Comparison of ENCODE assay signal across 2 cellular contexts in the genomic region with DNA sequence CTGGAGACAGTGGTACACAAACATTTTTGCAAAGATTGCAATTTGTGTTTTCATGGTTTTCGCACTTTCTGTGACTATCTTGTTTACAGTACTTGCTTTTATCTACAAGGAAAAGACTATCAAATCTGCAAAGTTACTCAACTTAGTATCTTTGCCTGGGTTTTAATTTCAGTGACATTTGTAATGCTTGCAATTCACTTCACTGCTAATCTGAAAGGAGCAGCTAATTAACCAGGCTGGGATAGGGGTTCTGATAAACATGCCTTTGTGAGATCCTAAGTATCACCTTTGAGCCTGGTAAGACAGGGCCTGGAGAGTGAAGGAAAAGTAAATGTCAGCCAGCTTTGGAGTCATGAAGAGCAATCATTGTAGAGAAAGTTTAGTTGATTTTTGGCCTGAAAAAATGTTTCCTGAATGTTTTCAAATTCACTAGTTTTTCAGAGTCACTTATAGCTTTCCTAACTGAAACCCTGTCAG.
TF ChIP-seq lines count a peak whose summit lies in the region.

No MANE protein-coding gene starts in this region.

TF ChIP-seq in GM23338, 12 proteins besides CTCF, POLR2A, EP300 and RAD21:
- TF ChIP-seq POLR2AphosphoS5 (IDR thresholded peaks at IDR 0.05; ENCODE audit: low read depth) (no peak), EZH2 (IDR thresholded peaks at IDR 0.05; ENCODE audit: low read depth, unreplicated experiment) (no peak), NANOG (IDR thresholded peaks at IDR 0.05; ENCODE audit: borderline replicate concordance) (no peak), ZNF114 (CRISPR knock-in tag; IDR thresholded peaks at IDR 0.05) (no peak)
- TF ChIP-seq, protein P1, sequence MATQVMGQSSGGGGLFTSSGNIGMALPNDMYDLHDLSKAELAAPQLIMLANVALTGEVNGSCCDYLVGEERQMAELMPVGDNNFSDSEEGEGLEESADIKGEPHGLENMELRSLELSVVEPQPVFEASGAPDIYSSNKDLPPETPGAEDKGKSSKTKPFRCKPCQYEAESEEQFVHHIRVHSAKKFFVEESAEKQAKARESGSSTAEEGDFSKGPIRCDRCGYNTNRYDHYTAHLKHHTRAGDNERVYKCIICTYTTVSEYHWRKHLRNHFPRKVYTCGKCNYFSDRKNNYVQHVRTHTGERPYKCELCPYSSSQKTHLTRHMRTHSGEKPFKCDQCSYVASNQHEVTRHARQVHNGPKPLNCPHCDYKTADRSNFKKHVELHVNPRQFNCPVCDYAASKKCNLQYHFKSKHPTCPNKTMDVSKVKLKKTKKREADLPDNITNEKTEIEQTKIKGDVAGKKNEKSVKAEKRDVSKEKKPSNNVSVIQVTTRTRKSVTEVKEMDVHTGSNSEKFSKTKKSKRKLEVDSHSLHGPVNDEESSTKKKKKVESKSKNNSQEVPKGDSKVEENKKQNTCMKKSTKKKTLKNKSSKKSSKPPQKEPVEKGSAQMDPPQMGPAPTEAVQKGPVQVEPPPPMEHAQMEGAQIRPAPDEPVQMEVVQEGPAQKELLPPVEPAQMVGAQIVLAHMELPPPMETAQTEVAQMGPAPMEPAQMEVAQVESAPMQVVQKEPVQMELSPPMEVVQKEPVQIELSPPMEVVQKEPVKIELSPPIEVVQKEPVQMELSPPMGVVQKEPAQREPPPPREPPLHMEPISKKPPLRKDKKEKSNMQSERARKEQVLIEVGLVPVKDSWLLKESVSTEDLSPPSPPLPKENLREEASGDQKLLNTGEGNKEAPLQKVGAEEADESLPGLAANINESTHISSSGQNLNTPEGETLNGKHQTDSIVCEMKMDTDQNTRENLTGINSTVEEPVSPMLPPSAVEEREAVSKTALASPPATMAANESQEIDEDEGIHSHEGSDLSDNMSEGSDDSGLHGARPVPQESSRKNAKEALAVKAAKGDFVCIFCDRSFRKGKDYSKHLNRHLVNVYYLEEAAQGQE (IDR thresholded peaks at IDR 0.05; ENCODE audit: unreplicated experiment): no peak
- TF ChIP-seq, protein P2, sequence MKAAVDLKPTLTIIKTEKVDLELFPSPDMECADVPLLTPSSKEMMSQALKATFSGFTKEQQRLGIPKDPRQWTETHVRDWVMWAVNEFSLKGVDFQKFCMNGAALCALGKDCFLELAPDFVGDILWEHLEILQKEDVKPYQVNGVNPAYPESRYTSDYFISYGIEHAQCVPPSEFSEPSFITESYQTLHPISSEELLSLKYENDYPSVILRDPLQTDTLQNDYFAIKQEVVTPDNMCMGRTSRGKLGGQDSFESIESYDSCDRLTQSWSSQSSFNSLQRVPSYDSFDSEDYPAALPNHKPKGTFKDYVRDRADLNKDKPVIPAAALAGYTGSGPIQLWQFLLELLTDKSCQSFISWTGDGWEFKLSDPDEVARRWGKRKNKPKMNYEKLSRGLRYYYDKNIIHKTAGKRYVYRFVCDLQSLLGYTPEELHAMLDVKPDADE (IDR thresholded peaks at IDR 0.05): no peak

TF ChIP-seq in H1, 55 proteins besides CTCF, POLR2A, EP300 and RAD21:
- TF ChIP-seq RXRA (IDR thresholded peaks at IDR 0.05; ENCODE audit: insufficient read depth, low read depth, low read length) (no peak), RNF2 (IDR thresholded peaks at IDR 0.05; ENCODE audit: borderline replicate concordance, low read depth, low read length, missing control alignments, poor library complexity, severe bottlenecking) (no peak), SRF (IDR thresholded peaks at IDR 0.05; ENCODE audit: low read depth, low read length) (no peak), BACH1 (IDR thresholded peaks at IDR 0.05; ENCODE audit: low read length) (no peak), GABPA (IDR thresholded peaks at IDR 0.05; ENCODE audit: borderline replicate concordance, insufficient read depth, low read length) (no peak), CBX8 (IDR thresholded peaks at IDR 0.05; ENCODE audit: borderline replicate concordance, low read depth, low read length) (no peak), RBBP5 (IDR thresholded peaks at IDR 0.05; ENCODE audit: borderline replicate concordance, low read depth, low read length) (no peak), CREB1 (IDR thresholded peaks at IDR 0.05) (no peak), RFX5 (IDR thresholded peaks at IDR 0.05; ENCODE audit: borderline replicate concordance, low read depth, low read length) (no peak), ZNF274 (IDR thresholded peaks at IDR 0.05; ENCODE audit: borderline replicate concordance, extremely low read depth, low read length) (no peak), EGR1 (IDR thresholded peaks at IDR 0.05; ENCODE audit: borderline replicate concordance, low read depth, low read length) (no peak), POLR2AphosphoS5 (IDR thresholded peaks at IDR 0.05; ENCODE audit: low read depth, low read length) (no peak), TAF1 (IDR thresholded peaks at IDR 0.05; ENCODE audit: low read depth, low read length) (no peak), CBX5 (IDR thresholded peaks at IDR 0.05; ENCODE audit: low read depth, low read length) (no peak), TBP (IDR thresholded peaks at IDR 0.05; ENCODE audit: low read depth, low read length) (no peak), CTBP2 (IDR thresholded peaks at IDR 0.05; ENCODE audit: borderline replicate concordance, insufficient read depth, insufficient read length, low read length) (no peak), SIRT6 (IDR thresholded peaks at IDR 0.05; ENCODE audit: low read length) (no peak), KDM5A (IDR thresholded peaks at IDR 0.05; ENCODE audit: low read length) (no peak), HDAC2 (IDR thresholded peaks at IDR 0.05; ENCODE audit: borderline replicate concordance in 1 of 2, low read depth in 2 of 2, low read length in 2 of 2) (no peak)
- TF ChIP-seq, protein P3, sequence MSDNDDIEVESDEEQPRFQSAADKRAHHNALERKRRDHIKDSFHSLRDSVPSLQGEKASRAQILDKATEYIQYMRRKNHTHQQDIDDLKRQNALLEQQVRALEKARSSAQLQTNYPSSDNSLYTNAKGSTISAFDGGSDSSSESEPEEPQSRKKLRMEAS (IDR thresholded peaks at IDR 0.05): no peak
